Comparison of ENCODE assay signal across 8 cellular contexts in genomic region chr6:142886431-142887170, GRCh38. TPM values are rescaled to one million over a fixed set of nuclear protein-coding genes. Genes with fewer than 3 reads are reported as not detected.
A peak's percentile ranks its signal among the peaks of the same experiment; 100 is the strongest.
DNase-seq lines count a peak whose midpoint lies in the region; ATAC-seq and TF ChIP-seq lines count a peak whose summit lies in the region.

No MANE protein-coding gene starts in this region.

- TF ChIP-seq CTCF in CD14-positive monocyte (IDR thresholded peaks at IDR 0.05): peak; percentile 19
- TF ChIP-seq CTCF in chondrocyte (IDR thresholded peaks at IDR 0.05): peak; percentile 76

- DNase-seq in CD14-positive monocyte (ENCODE audit: low spot score): no peak
- peak; percentile 70 for DNase-seq in NOMO-1 treated with DMSO at 0.1 percent for 48 hours (lab: John Stamatoyannopoulos, UW; ENCODE audit: unreplicated experiment)
- DNase-seq in chondrocyte (ENCODE audit: low spot score): no peak
- peak; percentile 34 for DNase-seq in myocyte (ENCODE audit: low read depth)
- no peak for DNase-seq in iPS-NIHi7 (ENCODE audit: extremely low spot score)
- DNase-seq in H7: no peak

- intact Hi-C loops in CD14-positive monocyte (cut with micrococcal nuclease): no loop called here

- ATAC-seq in GM18858 (IDR thresholded peaks at IDR 0.05; ENCODE audit: unreplicated experiment): peak; percentile 83
- peak; percentile 87 for ATAC-seq in HG03025 (IDR thresholded peaks at IDR 0.05; ENCODE audit: low FRiP score, unreplicated experiment)

- no peaks in the 10 kb centered on the region for H3K36me3 ChIP-seq in H7 (replicated peaks; ENCODE audit: control insufficient read depth, insufficient read depth, low read length)

- no peak overlapping the region for H3K4me3 ChIP-seq in H7 (ENCODE audit: insufficient read depth, low read depth, low read length)

- H3K4me3 Mint-ChIP-seq in CD14-positive monocyte (no peak overlapping the region), chondrocyte (ENCODE audit: unreplicated experiment) (no peak overlapping the region)

- H3K4me1 Mint-ChIP-seq in CD14-positive monocyte (peaks cover 28% of the 10 kb centered on the region), chondrocyte (ENCODE audit: low read depth) (peaks cover 39% of the 10 kb centered on the region)

- H3K27ac Mint-ChIP-seq in CD14-positive monocyte (no peak overlapping the region), chondrocyte (ENCODE audit: unreplicated experiment) (no peak overlapping the region)

- H3K27me3 Mint-ChIP-seq in CD14-positive monocyte (ENCODE audit: low read depth in 3 of 3): no peaks in the 10 kb centered on the region
- no peaks in the 10 kb centered on the region for H3K27me3 Mint-ChIP-seq in chondrocyte (ENCODE audit: low read depth)

- H3K27me3 ChIP-seq in H7 (ENCODE audit: control insufficient read depth, insufficient read depth, low read length): no peaks in the 10 kb centered on the region

- H3K36me3 Mint-ChIP-seq in CD14-positive monocyte (no peaks in the 10 kb centered on the region), chondrocyte (ENCODE audit: low read depth) (no peaks in the 10 kb centered on the region)

- H3K9me3 Mint-ChIP-seq in CD14-positive monocyte (no peaks in the 10 kb centered on the region), chondrocyte (ENCODE audit: low read depth) (no peaks in the 10 kb centered on the region)

RNA-seq across cellular contexts. Expression of gene HIVEP2, which starts 58.4 kb away (rescaled TPM):
- polyA plus RNA-seq in CD14-positive monocyte: under 1 TPM; 0.16 to 0.64 TPM
- total RNA-seq in chondrocyte (11.7 to 18.2 TPM (median 13.9 TPM) in 3 replicates), myocyte (17.2 and 18.1 TPM in 2 replicates)
- polyA plus RNA-seq in myocyte (2012): 5.5 TPM
- 4.1 and 6.5 TPM in 2 replicates for total RNA-seq in H7 (2014; rRNA removed; shearing (Covaris generic))

Comparison
In these comparisons a context has a peak if more than half of its experiments do, and no peak if none do; other contexts are left out.
1. DNase-seq: peak in NOMO-1 treated with DMSO at 0.1 percent for 48 hours (single experiment) and myocyte (single experiment); none in CD14-positive monocyte (single experiment), chondrocyte (single experiment), iPS-NIHi7 (single experiment) and H7 (single experiment).